ENCODE assay signal across 15 cellular contexts in genomic region chr20:23166563-23166962, GRCh38.
DNase-seq lines count a peak whose midpoint lies in the region; ATAC-seq and TF ChIP-seq lines count a peak whose summit lies in the region.
"Had no signal": no experiment of that assay in that cellular context is flagged by ENCODE, and none has a peak within 500 bp of the region (broad histone marks: within the 10 kb centered on the region; RNA-seq: fewer than 3 reads in every experiment).

No MANE protein-coding gene starts in this region.

- ATAC-seq in esophagus mucosa, result peak; percentile 24

- H3K27me3 ChIP-seq in H9 (ENCODE audit: insufficient read depth, low read length) (no peaks in the 10 kb centered on the region), Karpas-422 (ENCODE audit: low read length) (no peaks in the 10 kb centered on the region)

- H3K27me3 Mint-ChIP-seq in H9 (ENCODE audit: low read depth) (peaks cover 8% of the 10 kb centered on the region), osteocyte (ENCODE audit: unreplicated experiment) (peaks cover 2% of the 10 kb centered on the region)
- H3K27me3 Mint-ChIP-seq: B cell; CD4-positive, alpha-beta memory T cell had no signal

- H3K14ac ChIP-seq in H9 (ENCODE audit: insufficient read depth, low read length), result no peak overlapping the region

- H3K9me3 Mint-ChIP-seq in H9 (no peaks in the 10 kb centered on the region), osteocyte (ENCODE audit: unreplicated experiment) (no peaks in the 10 kb centered on the region)

- H3K27ac ChIP-seq in H9 (ENCODE audit: insufficient read length, low read depth, low read length) (no peak overlapping the region), Karpas-422 (ENCODE audit: low read length) (no peak overlapping the region)
- H3K27ac ChIP-seq: GM23248 had no signal

- H4K20me1 ChIP-seq in H9 (ENCODE audit: control insufficient read depth, insufficient read depth, insufficient read length), result no peaks in the 10 kb centered on the region
- no peaks in the 10 kb centered on the region for H4K20me1 ChIP-seq in Karpas-422 (ENCODE audit: insufficient read depth, low read depth, low read length)

- H2BK15ac ChIP-seq in H9 (ENCODE audit: low read depth, low read length), result no peak overlapping the region

- no peak overlapping the region for H3K56ac ChIP-seq in H9 (ENCODE audit: insufficient read length, low read depth, low read length)

- H3K4me1 Mint-ChIP-seq in H9 (peaks cover 7 to 8% of the 10 kb centered on the region in 2 experiments), osteocyte (ENCODE audit: unreplicated experiment) (peaks cover 9% of the 10 kb centered on the region)
- H3K4me1 Mint-ChIP-seq: B cell had no signal

- no peak overlapping the region for H4K91ac ChIP-seq in H9 (ENCODE audit: insufficient read length, low read depth, low read length)

- H3K23me2 ChIP-seq in H9 (ENCODE audit: insufficient read length, low read depth, low read length, poor library complexity, severe bottlenecking), result no peaks in the 10 kb centered on the region

- no peak overlapping the region for H3K4ac ChIP-seq in H9 (ENCODE audit: low read depth, low read length)

- H3K36me3 ChIP-seq in Karpas-422 (ENCODE audit: insufficient read depth, low read length), result no peaks in the 10 kb centered on the region

- no peak overlapping the region for H3K23ac ChIP-seq in H9 (ENCODE audit: insufficient read length, low read depth, low read length)

- no peak overlapping the region for H4K5ac ChIP-seq in H9 (ENCODE audit: insufficient read length, low read depth, low read length)

- H3K9me2 ChIP-seq in Karpas-422 (replicated peaks; ENCODE audit: insufficient read depth, low read length), result no peaks in the 10 kb centered on the region

- no peak overlapping the region for H2BK120ac ChIP-seq in H9 (ENCODE audit: low read depth, low read length, poor library complexity, severe bottlenecking)

- H3K18ac ChIP-seq in H9 (ENCODE audit: insufficient read length, low read depth, low read length), result no peak overlapping the region

- H3K36me3 Mint-ChIP-seq in H9 (ENCODE audit: insufficient read depth in 1 of 3, low read depth in 3 of 3), result no peaks in the 10 kb centered on the region; a peak in 1 of 7 replicates
- no peaks in the 10 kb centered on the region for H3K36me3 Mint-ChIP-seq in osteocyte (ENCODE audit: unreplicated experiment)
- H3K36me3 Mint-ChIP-seq: CD4-positive, alpha-beta memory T cell had no signal

- H3K79me1 ChIP-seq in H9 (ENCODE audit: insufficient read depth, low read depth, low read length, poor library complexity, severe bottlenecking), result no peaks in the 10 kb centered on the region

- H3T11ph ChIP-seq in H9 (ENCODE audit: low read length), result no peak overlapping the region

- H2BK20ac ChIP-seq in H9 (ENCODE audit: low read depth, low read length, poor library complexity, severe bottlenecking), result no peak overlapping the region

- WGBS in H9 (ENCODE audit: extremely low coverage, insufficient read length, low lambda C conversion rate), result no CpG with 5 or more reads among the region's 7 CpGs

- no peak overlapping the region for H3K4me3 Mint-ChIP-seq in H9
- no peak overlapping the region for H3K4me3 Mint-ChIP-seq in osteocyte (ENCODE audit: unreplicated experiment)
- H3K4me3 Mint-ChIP-seq: B cell; CD4-positive, alpha-beta memory T cell had no signal

- H3K4me1 ChIP-seq in H9 (ENCODE audit: insufficient read depth, low read length), result no peaks in the 10 kb centered on the region; the same call in 1 of the 2 replicates
- peaks cover 19% of the 10 kb centered on the region for H3K4me1 ChIP-seq in Karpas-422 (ENCODE audit: low read length)

- H4K8ac ChIP-seq in H9 (replicated peaks; ENCODE audit: insufficient read length, low read depth, low read length), result no peak overlapping the region

- H3K4me2 ChIP-seq in H9 (ENCODE audit: insufficient read depth, insufficient read length, low read length) (no peak overlapping the region), Karpas-422 (ENCODE audit: low read depth, low read length, poor library complexity, severe bottlenecking) (no peak overlapping the region)

- peak; percentile 14 for DNase-seq in H9
- DNase-seq in Karpas-422, result peak; percentile 27
- DNase-seq in osteocyte (ENCODE audit: extremely low spot score, unreplicated experiment), result peak; percentile 76
- DNase-seq in D341Med (ENCODE audit: low spot score), result no peak
- no peak for DNase-seq in NCI-H1105 treated with DMSO at 0.1 percent for 48 hours (lab: John Stamatoyannopoulos, UW)
- DNase-seq in NCI-H748 treated with DMSO at 0.1 percent for 48 hours (lab: John Stamatoyannopoulos, UW), result no peak
- DNase-seq: C1 segment of cervical spinal cord; CD4-positive, alpha-beta memory T cell; DMS153; DMS79 treated with DMSO at 0.1 percent for 48 hours; EL; GM23248; H7 had no signal

- no peak overlapping the region for H3K27ac Mint-ChIP-seq in H9
- H3K27ac Mint-ChIP-seq in osteocyte (ENCODE audit: unreplicated experiment), result no peak overlapping the region
- H3K27ac Mint-ChIP-seq: CD4-positive, alpha-beta memory T cell had no signal

- H3K9me3 ChIP-seq in H9 (ENCODE audit: control insufficient read depth, low read depth, low read length) (no peaks in the 10 kb centered on the region), Karpas-422 (ENCODE audit: low read length) (no peaks in the 10 kb centered on the region)

- no peak overlapping the region for H2AK5ac ChIP-seq in H9 (ENCODE audit: insufficient read length, low read length)

- H3K9ac ChIP-seq in H9 (ENCODE audit: extremely low read depth, insufficient read length, low read length) (no peak overlapping the region), Karpas-422 (ENCODE audit: low read length) (no peak overlapping the region)
- H3K9ac ChIP-seq: GM23248 had no signal

- H3K79me2 ChIP-seq in H9 (ENCODE audit: insufficient read depth, low read length) (no peaks in the 10 kb centered on the region), Karpas-422 (ENCODE audit: low read length) (no peaks in the 10 kb centered on the region)

- H2BK12ac ChIP-seq in H9 (ENCODE audit: insufficient read length, low read depth, low read length), result no peak overlapping the region

- no peak overlapping the region for H3K4me3 ChIP-seq in Karpas-422 (ENCODE audit: low read length)
- H3K4me3 ChIP-seq: GM23248 had no signal

- TF ChIP-seq CTCF in H9 (conservative IDR thresholded peaks at IDR 0.05) (no peak), osteocyte (IDR thresholded peaks at IDR 0.05) (no peak)

- H2BK5ac ChIP-seq in H9 (ENCODE audit: insufficient read length, low read length), result no peak overlapping the region

- H2AFZ ChIP-seq in H9 (ENCODE audit: low read length) (no peak overlapping the region), Karpas-422 (ENCODE audit: low read length) (no peak overlapping the region)
- H2AFZ ChIP-seq: GM23248 had no signal

Comparison
In these comparisons a context has a peak if more than half of its experiments do, and no peak if none do; other contexts are left out.
1. DNase-seq: peak in H9 (single experiment), Karpas-422 (single experiment) and osteocyte (single experiment); none in D341Med (single experiment), NCI-H1105 treated with DMSO at 0.1 percent for 48 hours (single experiment) and NCI-H748 treated with DMSO at 0.1 percent for 48 hours (single experiment).